ENCODE assay signal across 1 cellular context in the genomic region with DNA sequence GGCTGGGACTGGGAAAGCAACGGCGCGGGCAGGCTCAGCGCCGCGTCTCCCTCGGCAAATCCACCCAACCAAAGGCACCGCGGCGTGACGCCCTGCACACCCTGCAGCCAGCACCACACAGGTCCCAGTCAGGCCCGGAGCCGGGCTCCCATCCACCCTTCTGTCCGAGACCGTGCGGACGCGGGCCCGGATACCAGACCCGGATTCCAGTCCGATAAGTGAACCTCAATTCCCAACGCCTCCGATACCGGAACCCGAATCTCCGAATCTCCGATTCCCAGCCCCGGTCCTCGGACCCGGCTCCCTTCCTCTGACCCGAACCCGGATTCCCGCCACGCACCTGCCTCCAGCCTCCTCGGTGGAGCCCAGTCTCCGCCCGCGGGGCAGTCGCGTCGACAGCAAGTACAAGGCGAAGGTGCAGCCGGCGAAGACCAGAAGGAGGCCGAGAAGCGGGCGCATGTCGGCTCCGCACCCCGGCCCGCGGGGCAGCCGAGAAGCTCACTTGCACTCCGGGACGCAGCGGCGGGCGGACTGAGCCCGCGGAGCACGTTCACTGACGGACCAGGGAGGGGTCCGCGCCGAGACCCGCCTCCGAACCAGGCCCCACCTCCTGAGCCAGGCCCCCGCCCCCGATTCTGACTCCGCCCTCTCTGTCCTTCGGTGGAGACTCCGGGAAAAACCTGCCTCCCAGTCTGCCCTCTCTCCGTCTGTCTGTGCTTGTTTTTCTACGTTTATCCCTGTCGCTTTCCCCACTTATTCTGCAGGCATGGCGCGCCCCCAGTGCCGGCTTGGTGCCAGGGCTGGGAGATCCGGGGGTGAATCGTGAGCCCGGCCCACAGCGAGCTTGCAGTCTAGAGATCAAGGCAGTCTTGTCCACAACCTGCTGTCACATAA.
TF ChIP-seq lines count a peak whose summit lies in the region.

A gene (minus strand): TSS at position 533 of the 894 bp plus-strand sequence. CDS start 74 bp downstream, at position 459.

TF ChIP-seq in K562, 482 proteins besides CTCF, POLR2A, EP300 and RAD21 (continued from another document and continues in another):
- TF ChIP-seq ZKSCAN8 (CRISPR knock-in tag; IDR thresholded peaks at IDR 0.05) = no peak
- peak; percentile 90 for TF ChIP-seq RBM22 (IDR thresholded peaks at IDR 0.05; ENCODE audit: low read depth, low read length, poor library complexity, severe bottlenecking)
- TF ChIP-seq, protein P1, sequence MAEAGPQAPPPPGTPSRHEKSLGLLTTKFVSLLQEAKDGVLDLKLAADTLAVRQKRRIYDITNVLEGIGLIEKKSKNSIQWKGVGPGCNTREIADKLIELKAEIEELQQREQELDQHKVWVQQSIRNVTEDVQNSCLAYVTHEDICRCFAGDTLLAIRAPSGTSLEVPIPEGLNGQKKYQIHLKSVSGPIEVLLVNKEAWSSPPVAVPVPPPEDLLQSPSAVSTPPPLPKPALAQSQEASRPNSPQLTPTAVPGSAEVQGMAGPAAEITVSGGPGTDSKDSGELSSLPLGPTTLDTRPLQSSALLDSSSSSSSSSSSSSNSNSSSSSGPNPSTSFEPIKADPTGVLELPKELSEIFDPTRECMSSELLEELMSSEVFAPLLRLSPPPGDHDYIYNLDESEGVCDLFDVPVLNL (CRISPR knock-in tag; IDR thresholded peaks at IDR 0.05; ENCODE audit: low read depth) = peak; percentile 41; the same call in 1 of the 2 replicates
- TF ChIP-seq, protein P2, sequence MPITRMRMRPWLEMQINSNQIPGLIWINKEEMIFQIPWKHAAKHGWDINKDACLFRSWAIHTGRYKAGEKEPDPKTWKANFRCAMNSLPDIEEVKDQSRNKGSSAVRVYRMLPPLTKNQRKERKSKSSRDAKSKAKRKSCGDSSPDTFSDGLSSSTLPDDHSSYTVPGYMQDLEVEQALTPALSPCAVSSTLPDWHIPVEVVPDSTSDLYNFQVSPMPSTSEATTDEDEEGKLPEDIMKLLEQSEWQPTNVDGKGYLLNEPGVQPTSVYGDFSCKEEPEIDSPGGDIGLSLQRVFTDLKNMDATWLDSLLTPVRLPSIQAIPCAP (CRISPR knock-in tag; IDR thresholded peaks at IDR 0.05; ENCODE audit: borderline replicate concordance) = no peak
- peak; percentile 72; the same call in 1 of the 2 replicates for TF ChIP-seq NR1H2 (CRISPR knock-in tag; IDR thresholded peaks at IDR 0.05)
- peak; percentile 100 for TF ChIP-seq RBFOX2 (IDR thresholded peaks at IDR 0.05; ENCODE audit: low read depth, low read length)
- TF ChIP-seq NFE2L1 (tag; IDR thresholded peaks at IDR 0.05; ENCODE audit: borderline replicate concordance, low read depth) = no peak
- TF ChIP-seq MAFG (tag; conservative IDR thresholded peaks at IDR 0.05) = no peak
- TF ChIP-seq PHB2 (IDR thresholded peaks at IDR 0.05; ENCODE audit: low read depth) = no peak
- TF ChIP-seq FOS (IDR thresholded peaks at IDR 0.05; ENCODE audit: extremely low read depth, insufficient read length) = no peak
- TF ChIP-seq, protein P3, sequence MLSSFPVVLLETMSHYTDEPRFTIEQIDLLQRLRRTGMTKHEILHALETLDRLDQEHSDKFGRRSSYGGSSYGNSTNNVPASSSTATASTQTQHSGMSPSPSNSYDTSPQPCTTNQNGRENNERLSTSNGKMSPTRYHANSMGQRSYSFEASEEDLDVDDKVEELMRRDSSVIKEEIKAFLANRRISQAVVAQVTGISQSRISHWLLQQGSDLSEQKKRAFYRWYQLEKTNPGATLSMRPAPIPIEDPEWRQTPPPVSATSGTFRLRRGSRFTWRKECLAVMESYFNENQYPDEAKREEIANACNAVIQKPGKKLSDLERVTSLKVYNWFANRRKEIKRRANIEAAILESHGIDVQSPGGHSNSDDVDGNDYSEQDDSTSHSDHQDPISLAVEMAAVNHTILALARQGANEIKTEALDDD (IDR thresholded peaks at IDR 0.05) = no peak
- no peak for TF ChIP-seq RBM34 (IDR thresholded peaks at IDR 0.05; ENCODE audit: borderline replicate concordance, insufficient read depth, low read length)
- TF ChIP-seq, protein P4, sequence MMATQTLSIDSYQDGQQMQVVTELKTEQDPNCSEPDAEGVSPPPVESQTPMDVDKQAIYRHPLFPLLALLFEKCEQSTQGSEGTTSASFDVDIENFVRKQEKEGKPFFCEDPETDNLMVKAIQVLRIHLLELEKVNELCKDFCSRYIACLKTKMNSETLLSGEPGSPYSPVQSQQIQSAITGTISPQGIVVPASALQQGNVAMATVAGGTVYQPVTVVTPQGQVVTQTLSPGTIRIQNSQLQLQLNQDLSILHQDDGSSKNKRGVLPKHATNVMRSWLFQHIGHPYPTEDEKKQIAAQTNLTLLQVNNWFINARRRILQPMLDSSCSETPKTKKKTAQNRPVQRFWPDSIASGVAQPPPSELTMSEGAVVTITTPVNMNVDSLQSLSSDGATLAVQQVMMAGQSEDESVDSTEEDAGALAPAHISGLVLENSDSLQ (IDR thresholded peaks at IDR 0.05) = no peak
- peak; percentile 87 for TF ChIP-seq GTF2E2 (tag; IDR thresholded peaks at IDR 0.05)
- TF ChIP-seq, protein P5, sequence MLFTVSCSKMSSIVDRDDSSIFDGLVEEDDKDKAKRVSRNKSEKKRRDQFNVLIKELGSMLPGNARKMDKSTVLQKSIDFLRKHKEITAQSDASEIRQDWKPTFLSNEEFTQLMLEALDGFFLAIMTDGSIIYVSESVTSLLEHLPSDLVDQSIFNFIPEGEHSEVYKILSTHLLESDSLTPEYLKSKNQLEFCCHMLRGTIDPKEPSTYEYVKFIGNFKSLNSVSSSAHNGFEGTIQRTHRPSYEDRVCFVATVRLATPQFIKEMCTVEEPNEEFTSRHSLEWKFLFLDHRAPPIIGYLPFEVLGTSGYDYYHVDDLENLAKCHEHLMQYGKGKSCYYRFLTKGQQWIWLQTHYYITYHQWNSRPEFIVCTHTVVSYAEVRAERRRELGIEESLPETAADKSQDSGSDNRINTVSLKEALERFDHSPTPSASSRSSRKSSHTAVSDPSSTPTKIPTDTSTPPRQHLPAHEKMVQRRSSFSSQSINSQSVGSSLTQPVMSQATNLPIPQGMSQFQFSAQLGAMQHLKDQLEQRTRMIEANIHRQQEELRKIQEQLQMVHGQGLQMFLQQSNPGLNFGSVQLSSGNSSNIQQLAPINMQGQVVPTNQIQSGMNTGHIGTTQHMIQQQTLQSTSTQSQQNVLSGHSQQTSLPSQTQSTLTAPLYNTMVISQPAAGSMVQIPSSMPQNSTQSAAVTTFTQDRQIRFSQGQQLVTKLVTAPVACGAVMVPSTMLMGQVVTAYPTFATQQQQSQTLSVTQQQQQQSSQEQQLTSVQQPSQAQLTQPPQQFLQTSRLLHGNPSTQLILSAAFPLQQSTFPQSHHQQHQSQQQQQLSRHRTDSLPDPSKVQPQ (CRISPR knock-in tag; IDR thresholded peaks at IDR 0.05; ENCODE audit: borderline replicate concordance) = no peak
- peak; percentile 80 for TF ChIP-seq CREM (IDR thresholded peaks at IDR 0.05; ENCODE audit: low read depth)
- TF ChIP-seq, protein P6, sequence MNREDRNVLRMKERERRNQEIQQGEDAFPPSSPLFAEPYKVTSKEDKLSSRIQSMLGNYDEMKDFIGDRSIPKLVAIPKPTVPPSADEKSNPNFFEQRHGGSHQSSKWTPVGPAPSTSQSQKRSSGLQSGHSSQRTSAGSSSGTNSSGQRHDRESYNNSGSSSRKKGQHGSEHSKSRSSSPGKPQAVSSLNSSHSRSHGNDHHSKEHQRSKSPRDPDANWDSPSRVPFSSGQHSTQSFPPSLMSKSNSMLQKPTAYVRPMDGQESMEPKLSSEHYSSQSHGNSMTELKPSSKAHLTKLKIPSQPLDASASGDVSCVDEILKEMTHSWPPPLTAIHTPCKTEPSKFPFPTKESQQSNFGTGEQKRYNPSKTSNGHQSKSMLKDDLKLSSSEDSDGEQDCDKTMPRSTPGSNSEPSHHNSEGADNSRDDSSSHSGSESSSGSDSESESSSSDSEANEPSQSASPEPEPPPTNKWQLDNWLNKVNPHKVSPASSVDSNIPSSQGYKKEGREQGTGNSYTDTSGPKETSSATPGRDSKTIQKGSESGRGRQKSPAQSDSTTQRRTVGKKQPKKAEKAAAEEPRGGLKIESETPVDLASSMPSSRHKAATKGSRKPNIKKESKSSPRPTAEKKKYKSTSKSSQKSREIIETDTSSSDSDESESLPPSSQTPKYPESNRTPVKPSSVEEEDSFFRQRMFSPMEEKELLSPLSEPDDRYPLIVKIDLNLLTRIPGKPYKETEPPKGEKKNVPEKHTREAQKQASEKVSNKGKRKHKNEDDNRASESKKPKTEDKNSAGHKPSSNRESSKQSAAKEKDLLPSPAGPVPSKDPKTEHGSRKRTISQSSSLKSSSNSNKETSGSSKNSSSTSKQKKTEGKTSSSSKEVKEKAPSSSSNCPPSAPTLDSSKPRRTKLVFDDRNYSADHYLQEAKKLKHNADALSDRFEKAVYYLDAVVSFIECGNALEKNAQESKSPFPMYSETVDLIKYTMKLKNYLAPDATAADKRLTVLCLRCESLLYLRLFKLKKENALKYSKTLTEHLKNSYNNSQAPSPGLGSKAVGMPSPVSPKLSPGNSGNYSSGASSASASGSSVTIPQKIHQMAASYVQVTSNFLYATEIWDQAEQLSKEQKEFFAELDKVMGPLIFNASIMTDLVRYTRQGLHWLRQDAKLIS (CRISPR knock-in tag; IDR thresholded peaks at IDR 0.05) = peak; percentile 72; the same call in 1 of the 2 replicates
- TF ChIP-seq PHTF2 (CRISPR knock-in tag; IDR thresholded peaks at IDR 0.05) = no peak
- TF ChIP-seq, protein P7, sequence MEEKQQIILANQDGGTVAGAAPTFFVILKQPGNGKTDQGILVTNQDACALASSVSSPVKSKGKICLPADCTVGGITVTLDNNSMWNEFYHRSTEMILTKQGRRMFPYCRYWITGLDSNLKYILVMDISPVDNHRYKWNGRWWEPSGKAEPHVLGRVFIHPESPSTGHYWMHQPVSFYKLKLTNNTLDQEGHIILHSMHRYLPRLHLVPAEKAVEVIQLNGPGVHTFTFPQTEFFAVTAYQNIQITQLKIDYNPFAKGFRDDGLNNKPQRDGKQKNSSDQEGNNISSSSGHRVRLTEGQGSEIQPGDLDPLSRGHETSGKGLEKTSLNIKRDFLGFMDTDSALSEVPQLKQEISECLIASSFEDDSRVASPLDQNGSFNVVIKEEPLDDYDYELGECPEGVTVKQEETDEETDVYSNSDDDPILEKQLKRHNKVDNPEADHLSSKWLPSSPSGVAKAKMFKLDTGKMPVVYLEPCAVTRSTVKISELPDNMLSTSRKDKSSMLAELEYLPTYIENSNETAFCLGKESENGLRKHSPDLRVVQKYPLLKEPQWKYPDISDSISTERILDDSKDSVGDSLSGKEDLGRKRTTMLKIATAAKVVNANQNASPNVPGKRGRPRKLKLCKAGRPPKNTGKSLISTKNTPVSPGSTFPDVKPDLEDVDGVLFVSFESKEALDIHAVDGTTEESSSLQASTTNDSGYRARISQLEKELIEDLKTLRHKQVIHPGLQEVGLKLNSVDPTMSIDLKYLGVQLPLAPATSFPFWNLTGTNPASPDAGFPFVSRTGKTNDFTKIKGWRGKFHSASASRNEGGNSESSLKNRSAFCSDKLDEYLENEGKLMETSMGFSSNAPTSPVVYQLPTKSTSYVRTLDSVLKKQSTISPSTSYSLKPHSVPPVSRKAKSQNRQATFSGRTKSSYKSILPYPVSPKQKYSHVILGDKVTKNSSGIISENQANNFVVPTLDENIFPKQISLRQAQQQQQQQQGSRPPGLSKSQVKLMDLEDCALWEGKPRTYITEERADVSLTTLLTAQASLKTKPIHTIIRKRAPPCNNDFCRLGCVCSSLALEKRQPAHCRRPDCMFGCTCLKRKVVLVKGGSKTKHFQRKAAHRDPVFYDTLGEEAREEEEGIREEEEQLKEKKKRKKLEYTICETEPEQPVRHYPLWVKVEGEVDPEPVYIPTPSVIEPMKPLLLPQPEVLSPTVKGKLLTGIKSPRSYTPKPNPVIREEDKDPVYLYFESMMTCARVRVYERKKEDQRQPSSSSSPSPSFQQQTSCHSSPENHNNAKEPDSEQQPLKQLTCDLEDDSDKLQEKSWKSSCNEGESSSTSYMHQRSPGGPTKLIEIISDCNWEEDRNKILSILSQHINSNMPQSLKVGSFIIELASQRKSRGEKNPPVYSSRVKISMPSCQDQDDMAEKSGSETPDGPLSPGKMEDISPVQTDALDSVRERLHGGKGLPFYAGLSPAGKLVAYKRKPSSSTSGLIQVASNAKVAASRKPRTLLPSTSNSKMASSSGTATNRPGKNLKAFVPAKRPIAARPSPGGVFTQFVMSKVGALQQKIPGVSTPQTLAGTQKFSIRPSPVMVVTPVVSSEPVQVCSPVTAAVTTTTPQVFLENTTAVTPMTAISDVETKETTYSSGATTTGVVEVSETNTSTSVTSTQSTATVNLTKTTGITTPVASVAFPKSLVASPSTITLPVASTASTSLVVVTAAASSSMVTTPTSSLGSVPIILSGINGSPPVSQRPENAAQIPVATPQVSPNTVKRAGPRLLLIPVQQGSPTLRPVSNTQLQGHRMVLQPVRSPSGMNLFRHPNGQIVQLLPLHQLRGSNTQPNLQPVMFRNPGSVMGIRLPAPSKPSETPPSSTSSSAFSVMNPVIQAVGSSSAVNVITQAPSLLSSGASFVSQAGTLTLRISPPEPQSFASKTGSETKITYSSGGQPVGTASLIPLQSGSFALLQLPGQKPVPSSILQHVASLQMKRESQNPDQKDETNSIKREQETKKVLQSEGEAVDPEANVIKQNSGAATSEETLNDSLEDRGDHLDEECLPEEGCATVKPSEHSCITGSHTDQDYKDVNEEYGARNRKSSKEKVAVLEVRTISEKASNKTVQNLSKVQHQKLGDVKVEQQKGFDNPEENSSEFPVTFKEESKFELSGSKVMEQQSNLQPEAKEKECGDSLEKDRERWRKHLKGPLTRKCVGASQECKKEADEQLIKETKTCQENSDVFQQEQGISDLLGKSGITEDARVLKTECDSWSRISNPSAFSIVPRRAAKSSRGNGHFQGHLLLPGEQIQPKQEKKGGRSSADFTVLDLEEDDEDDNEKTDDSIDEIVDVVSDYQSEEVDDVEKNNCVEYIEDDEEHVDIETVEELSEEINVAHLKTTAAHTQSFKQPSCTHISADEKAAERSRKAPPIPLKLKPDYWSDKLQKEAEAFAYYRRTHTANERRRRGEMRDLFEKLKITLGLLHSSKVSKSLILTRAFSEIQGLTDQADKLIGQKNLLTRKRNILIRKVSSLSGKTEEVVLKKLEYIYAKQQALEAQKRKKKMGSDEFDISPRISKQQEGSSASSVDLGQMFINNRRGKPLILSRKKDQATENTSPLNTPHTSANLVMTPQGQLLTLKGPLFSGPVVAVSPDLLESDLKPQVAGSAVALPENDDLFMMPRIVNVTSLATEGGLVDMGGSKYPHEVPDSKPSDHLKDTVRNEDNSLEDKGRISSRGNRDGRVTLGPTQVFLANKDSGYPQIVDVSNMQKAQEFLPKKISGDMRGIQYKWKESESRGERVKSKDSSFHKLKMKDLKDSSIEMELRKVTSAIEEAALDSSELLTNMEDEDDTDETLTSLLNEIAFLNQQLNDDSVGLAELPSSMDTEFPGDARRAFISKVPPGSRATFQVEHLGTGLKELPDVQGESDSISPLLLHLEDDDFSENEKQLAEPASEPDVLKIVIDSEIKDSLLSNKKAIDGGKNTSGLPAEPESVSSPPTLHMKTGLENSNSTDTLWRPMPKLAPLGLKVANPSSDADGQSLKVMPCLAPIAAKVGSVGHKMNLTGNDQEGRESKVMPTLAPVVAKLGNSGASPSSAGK (IDR thresholded peaks at IDR 0.05) = peak; percentile 75
- TF ChIP-seq ZNF197 (CRISPR knock-in tag; IDR thresholded peaks at IDR 0.05; ENCODE audit: low read depth) = no peak
- no peak for TF ChIP-seq ZNF324 (CRISPR knock-in tag; IDR thresholded peaks at IDR 0.05)
- TF ChIP-seq, protein P8, sequence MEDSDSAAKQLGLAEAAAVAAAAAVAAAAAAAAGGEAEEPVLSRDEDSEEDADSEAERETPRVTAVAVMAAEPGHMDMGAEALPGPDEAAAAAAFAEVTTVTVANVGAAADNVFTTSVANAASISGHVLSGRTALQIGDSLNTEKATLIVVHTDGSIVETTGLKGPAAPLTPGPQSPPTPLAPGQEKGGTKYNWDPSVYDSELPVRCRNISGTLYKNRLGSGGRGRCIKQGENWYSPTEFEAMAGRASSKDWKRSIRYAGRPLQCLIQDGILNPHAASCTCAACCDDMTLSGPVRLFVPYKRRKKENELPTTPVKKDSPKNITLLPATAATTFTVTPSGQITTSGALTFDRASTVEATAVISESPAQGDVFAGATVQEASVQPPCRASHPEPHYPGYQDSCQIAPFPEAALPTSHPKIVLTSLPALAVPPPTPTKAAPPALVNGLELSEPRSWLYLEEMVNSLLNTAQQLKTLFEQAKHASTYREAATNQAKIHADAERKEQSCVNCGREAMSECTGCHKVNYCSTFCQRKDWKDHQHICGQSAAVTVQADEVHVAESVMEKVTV (CRISPR knock-in tag; IDR thresholded peaks at IDR 0.05) = no peak
- peak; percentile 88 for TF ChIP-seq POLR2B (IDR thresholded peaks at IDR 0.05; ENCODE audit: low read depth, partially characterized antibody)
- no peak for TF ChIP-seq ZNF707 (CRISPR knock-in tag; conservative IDR thresholded peaks at IDR 0.05)
